Comparison of ENCODE assay signal across 19 cellular contexts in the genomic region with DNA sequence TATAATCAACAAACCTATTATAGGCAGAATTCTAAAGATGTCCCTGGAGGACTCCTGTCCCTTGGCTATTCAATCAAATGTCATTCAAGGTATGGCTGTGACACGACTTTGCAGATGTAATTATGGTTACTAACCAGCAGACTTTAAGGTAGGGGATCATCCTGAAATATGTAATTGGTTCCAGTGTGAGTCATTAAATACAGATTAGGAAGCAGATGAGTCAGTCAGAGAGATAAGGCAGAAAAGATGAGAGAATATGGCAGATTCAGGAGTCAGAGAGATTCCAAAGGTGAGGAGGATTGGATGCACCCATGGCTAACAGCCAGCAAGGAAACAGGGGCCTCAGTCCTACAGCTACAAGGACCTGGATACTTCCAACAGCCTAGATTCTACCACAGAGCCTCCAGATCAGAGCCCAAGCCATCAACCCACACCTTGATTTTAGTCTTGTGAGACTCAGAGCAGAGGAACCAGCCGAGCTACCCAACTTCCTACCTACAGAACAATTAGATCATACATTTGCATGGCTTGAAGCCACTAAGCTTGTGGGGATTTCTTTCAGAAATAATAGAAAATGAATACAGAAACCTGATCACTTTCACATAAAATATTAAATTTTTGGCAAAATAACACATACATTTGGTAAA. TPM values are rescaled to one million over a fixed set of nuclear protein-coding genes. Genes with fewer than 3 reads are reported as not detected.
"Had no signal": no experiment of that assay in that cellular context is flagged by ENCODE, and none has a peak within 500 bp of the region (broad histone marks: within the 10 kb centered on the region; RNA-seq: fewer than 3 reads in every experiment).

No MANE protein-coding gene starts in this region.

- H3K4me1 ChIP-seq: heart right ventricle, neural progenitor cell had no signal

- H3K27me3 Mint-ChIP-seq: brain, progenitor cell of endocrine pancreas had no signal

- H3K4me3 ChIP-seq: coronary artery, heart right ventricle, neural progenitor cell, vagina had no signal

- H3K36me3 Mint-ChIP-seq: neural progenitor cell had no signal

- DNase-seq: activated CD4-positive, alpha-beta T cell treated with anti-CD3 and anti-CD28 coated beads, Interleukin-2, amount 50 U/mL, for 1 hour; activated naive CD4-positive, alpha-beta T cell; activated T-cell treated with anti-CD3 and anti-CD28 coated beads for 4 hours; anterior cingulate cortex; heart right ventricle; mesendoderm; naive thymus-derived CD4-positive, alpha-beta T cell; right cardiac atrium; stimulated activated CD4-positive, alpha-beta T cell treated with anti-CD3 and anti-CD28 coated beads, Interleukin-2, amount 100 ng/mL, for 24 hours; stimulated activated naive CD8-positive, alpha-beta T cell treated with anti-CD3 and anti-CD28 coated beads, Interleukin-15, Interleukin-2, amounts not matched to agents 100 U/mL and 50 U/mL, for 24 hours; T-cell; T-helper 9 cell had no signal

- H3K27ac Mint-ChIP-seq: activated T-helper 1 cell treated with anti-CD3 and anti-CD28 coated beads, Interleukin-12 subunit alpha, Interleukin-12 subunit beta, Interleukin-2, Interleukin-4 antibody, amounts not matched to agents 30 ng/mL and 10 ng/mL and 1 ng/mL, durations not matched to agents 14 hours and 24 hours and 36 hours; naive thymus-derived CD4-positive, alpha-beta T cell; neural progenitor cell; progenitor cell of endocrine pancreas; T-cell had no signal

- H3K27me3 ChIP-seq: heart right ventricle, neural progenitor cell, vagina had no signal

- H3K4me1 Mint-ChIP-seq: central memory CD8-positive, alpha-beta T cell; T-cell had no signal

- ATAC-seq: heart right ventricle; naive thymus-derived CD4-positive, alpha-beta T cell; right cardiac atrium; stimulated activated naive CD8-positive, alpha-beta T cell treated with anti-CD3 and anti-CD28 coated beads, Interleukin-15, Interleukin-2, amounts not matched to agents 100 U/mL and 50 U/mL, for 24 hours; T-cell had no signal

- H3K27ac ChIP-seq: coronary artery, heart right ventricle, neural progenitor cell, vagina had no signal

- H3K36me3 ChIP-seq: heart right ventricle, neural progenitor cell, vagina had no signal

- H3K4me3 Mint-ChIP-seq: activated T-helper 1 cell treated with anti-CD3 and anti-CD28 coated beads, Interleukin-12 subunit alpha, Interleukin-12 subunit beta, Interleukin-2, Interleukin-4 antibody, amounts not matched to agents 30 ng/mL and 10 ng/mL and 1 ng/mL, durations not matched to agents 14 hours and 24 hours and 36 hours; brain; central memory CD8-positive, alpha-beta T cell; naive thymus-derived CD4-positive, alpha-beta T cell; neural progenitor cell; T-cell had no signal

- H3K9me3 ChIP-seq: vagina had no signal

RNA-seq across cellular contexts. Expression of a gene that starts 34.1 kb away (rescaled TPM):
- total RNA-seq: activated T-helper 1 cell treated with anti-CD3 and anti-CD28 coated beads, Interleukin-12 subunit alpha, Interleukin-12 subunit beta, Interleukin-2, Interleukin-4 antibody, amounts not matched to agents 30 ng/mL and 10 ng/mL and 1 ng/mL, durations not matched to agents 14 hours and 24 hours and 36 hours; T-cell had no signal
